1 cellular context compared by ENCODE assay signal in the genomic region with DNA sequence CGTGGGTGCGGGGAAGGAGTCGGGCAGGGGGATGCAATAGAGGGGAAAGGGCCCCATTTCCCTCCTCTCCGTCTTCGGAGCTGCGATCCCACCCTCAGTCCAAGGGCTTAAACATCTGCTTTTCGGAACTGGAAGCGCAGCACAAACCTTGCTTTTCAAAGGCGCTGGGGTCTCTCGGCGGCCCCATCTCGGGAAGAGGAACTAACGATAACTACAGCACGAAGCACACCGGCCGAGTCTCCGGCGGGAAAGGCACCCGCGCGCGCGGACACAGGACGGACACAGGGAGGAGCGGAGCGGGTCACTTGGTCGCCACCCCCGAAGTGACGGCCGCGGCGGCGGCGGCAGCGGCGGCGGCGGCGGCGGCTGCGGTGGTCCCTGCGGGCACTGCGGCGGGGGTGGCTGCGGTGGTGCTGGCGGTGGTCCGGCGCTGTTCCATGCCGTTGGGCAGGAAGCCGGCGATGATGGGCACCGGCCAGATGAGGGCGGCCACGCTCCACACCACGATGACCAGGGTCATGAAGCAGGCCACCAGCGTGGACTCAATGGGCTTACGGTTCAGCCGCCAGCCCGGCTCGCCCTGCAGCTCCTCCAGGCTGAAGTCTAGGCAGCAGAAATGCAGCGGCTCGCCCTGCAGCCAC.
TF ChIP-seq lines count a peak whose summit lies in the region.

No MANE protein-coding gene starts in this region.

TF ChIP-seq in K562, 482 proteins besides CTCF, POLR2A, EP300 and RAD21 (continued from another document and continues in another):
- TF ChIP-seq, protein P1, sequence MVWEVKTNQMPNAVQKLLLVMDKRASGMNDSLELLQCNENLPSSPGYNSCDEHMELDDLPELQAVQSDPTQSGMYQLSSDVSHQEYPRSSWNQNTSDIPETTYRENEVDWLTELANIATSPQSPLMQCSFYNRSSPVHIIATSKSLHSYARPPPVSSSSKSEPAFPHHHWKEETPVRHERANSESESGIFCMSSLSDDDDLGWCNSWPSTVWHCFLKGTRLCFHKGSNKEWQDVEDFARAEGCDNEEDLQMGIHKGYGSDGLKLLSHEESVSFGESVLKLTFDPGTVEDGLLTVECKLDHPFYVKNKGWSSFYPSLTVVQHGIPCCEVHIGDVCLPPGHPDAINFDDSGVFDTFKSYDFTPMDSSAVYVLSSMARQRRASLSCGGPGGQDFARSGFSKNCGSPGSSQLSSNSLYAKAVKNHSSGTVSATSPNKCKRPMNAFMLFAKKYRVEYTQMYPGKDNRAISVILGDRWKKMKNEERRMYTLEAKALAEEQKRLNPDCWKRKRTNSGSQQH (CRISPR knock-in tag; IDR thresholded peaks at IDR 0.05), result no peak
- TF ChIP-seq NBN (IDR thresholded peaks at IDR 0.05; ENCODE audit: low read depth), result no peak
- TF ChIP-seq USF1 (CRISPR knock-in tag; IDR thresholded peaks at IDR 0.05), result 0 out of 2 replicates have a peak, but pooled peaks have one; percentile 31
- TF ChIP-seq SPI1 (IDR thresholded peaks at IDR 0.05; ENCODE audit: borderline replicate concordance, low read depth, low read length), result no peak
- TF ChIP-seq NR2C1 (IDR thresholded peaks at IDR 0.05), result no peak
- TF ChIP-seq NR2C1 (tag; IDR thresholded peaks at IDR 0.05), result no peak
- TF ChIP-seq, protein P2, sequence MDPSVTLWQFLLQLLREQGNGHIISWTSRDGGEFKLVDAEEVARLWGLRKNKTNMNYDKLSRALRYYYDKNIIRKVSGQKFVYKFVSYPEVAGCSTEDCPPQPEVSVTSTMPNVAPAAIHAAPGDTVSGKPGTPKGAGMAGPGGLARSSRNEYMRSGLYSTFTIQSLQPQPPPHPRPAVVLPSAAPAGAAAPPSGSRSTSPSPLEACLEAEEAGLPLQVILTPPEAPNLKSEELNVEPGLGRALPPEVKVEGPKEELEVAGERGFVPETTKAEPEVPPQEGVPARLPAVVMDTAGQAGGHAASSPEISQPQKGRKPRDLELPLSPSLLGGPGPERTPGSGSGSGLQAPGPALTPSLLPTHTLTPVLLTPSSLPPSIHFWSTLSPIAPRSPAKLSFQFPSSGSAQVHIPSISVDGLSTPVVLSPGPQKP (CRISPR knock-in tag; IDR thresholded peaks at IDR 0.05), result no peak
- TF ChIP-seq NCOA1 (IDR thresholded peaks at IDR 0.05; ENCODE audit: low read depth), result no peak
- TF ChIP-seq L3MBTL2 (IDR thresholded peaks at IDR 0.05), result peak; percentile 90
- TF ChIP-seq, protein P3, sequence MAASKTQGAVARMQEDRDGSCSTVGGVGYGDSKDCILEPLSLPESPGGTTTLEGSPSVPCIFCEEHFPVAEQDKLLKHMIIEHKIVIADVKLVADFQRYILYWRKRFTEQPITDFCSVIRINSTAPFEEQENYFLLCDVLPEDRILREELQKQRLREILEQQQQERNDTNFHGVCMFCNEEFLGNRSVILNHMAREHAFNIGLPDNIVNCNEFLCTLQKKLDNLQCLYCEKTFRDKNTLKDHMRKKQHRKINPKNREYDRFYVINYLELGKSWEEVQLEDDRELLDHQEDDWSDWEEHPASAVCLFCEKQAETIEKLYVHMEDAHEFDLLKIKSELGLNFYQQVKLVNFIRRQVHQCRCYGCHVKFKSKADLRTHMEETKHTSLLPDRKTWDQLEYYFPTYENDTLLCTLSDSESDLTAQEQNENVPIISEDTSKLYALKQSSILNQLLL (CRISPR knock-in tag; IDR thresholded peaks at IDR 0.05; ENCODE audit: borderline replicate concordance), result no peak
- TF ChIP-seq, protein P4, sequence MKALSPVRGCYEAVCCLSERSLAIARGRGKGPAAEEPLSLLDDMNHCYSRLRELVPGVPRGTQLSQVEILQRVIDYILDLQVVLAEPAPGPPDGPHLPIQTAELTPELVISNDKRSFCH (CRISPR knock-in tag; IDR thresholded peaks at IDR 0.05), result no peak
- TF ChIP-seq, protein P4 (tag; IDR thresholded peaks at IDR 0.05), result peak; percentile 92
- no peak for TF ChIP-seq XRCC5 (IDR thresholded peaks at IDR 0.05; ENCODE audit: low read depth, low read length)
- TF ChIP-seq, protein P5, sequence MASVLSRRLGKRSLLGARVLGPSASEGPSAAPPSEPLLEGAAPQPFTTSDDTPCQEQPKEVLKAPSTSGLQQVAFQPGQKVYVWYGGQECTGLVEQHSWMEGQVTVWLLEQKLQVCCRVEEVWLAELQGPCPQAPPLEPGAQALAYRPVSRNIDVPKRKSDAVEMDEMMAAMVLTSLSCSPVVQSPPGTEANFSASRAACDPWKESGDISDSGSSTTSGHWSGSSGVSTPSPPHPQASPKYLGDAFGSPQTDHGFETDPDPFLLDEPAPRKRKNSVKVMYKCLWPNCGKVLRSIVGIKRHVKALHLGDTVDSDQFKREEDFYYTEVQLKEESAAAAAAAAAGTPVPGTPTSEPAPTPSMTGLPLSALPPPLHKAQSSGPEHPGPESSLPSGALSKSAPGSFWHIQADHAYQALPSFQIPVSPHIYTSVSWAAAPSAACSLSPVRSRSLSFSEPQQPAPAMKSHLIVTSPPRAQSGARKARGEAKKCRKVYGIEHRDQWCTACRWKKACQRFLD (CRISPR knock-in tag; IDR thresholded peaks at IDR 0.05), result no peak
- TF ChIP-seq, protein P6, sequence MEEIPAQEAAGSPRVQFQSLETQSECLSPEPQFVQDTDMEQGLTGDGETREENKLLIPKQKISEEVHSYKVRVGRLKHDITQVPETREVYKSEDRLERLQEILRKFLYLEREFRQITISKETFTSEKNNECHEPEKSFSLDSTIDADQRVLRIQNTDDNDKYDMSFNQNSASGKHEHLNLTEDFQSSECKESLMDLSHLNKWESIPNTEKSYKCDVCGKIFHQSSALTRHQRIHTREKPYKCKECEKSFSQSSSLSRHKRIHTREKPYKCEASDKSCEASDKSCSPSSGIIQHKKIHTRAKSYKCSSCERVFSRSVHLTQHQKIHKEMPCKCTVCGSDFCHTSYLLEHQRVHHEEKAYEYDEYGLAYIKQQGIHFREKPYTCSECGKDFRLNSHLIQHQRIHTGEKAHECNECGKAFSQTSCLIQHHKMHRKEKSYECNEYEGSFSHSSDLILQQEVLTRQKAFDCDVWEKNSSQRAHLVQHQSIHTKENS (CRISPR knock-in tag; IDR thresholded peaks at IDR 0.05), result no peak
- no peak for TF ChIP-seq SIN3A (IDR thresholded peaks at IDR 0.05; ENCODE audit: borderline replicate concordance in 2 of 2, control insufficient read depth in 1 of 2, low read depth in 2 of 2, low read length in 2 of 2)
- no peak for TF ChIP-seq ZNF280A (IDR thresholded peaks at IDR 0.05; ENCODE audit: low read depth, partially characterized antibody)
- no peak for TF ChIP-seq NFIX (CRISPR knock-in tag; IDR thresholded peaks at IDR 0.05; ENCODE audit: low read depth)
- TF ChIP-seq KHSRP (IDR thresholded peaks at IDR 0.05), result no peak
- no peak for TF ChIP-seq FOSL1 (tag; conservative IDR thresholded peaks at IDR 0.05)
- TF ChIP-seq XRCC4 (IDR thresholded peaks at IDR 0.05; ENCODE audit: extremely low read depth, insufficient read depth, insufficient read length), result no peak
- TF ChIP-seq NR4A1 (CRISPR knock-in tag; IDR thresholded peaks at IDR 0.05), result no peak
- peak; percentile 78; the same call in 1 of the 2 replicates for TF ChIP-seq NR4A1 (tag; IDR thresholded peaks at IDR 0.05)
- TF ChIP-seq STAT5B (CRISPR knock-in tag; IDR thresholded peaks at IDR 0.05), result no peak
- TF ChIP-seq ZBTB1 (CRISPR knock-in tag; IDR thresholded peaks at IDR 0.05; ENCODE audit: borderline replicate concordance, low read depth), result peak; percentile 100
- peak; percentile 8; the same call in 1 of the 2 replicates for TF ChIP-seq USF2 (CRISPR knock-in tag; IDR thresholded peaks at IDR 0.05)
- TF ChIP-seq ZNF717 (CRISPR knock-in tag; IDR thresholded peaks at IDR 0.05), result no peak
- TF ChIP-seq PCBP2 (IDR thresholded peaks at IDR 0.05; ENCODE audit: low read depth, low read length, poor library complexity, severe bottlenecking), result no peak
- peak; percentile 76; the same call in 1 of the 2 replicates for TF ChIP-seq MTA3 (IDR thresholded peaks at IDR 0.05; ENCODE audit: borderline replicate concordance)
- TF ChIP-seq ARNT (IDR thresholded peaks at IDR 0.05), result no peak
- no peak for TF ChIP-seq MED1 (CRISPR knock-in tag; IDR thresholded peaks at IDR 0.05; ENCODE audit: borderline replicate concordance)
- no peak for TF ChIP-seq ZNF174 (CRISPR knock-in tag; IDR thresholded peaks at IDR 0.05)
- TF ChIP-seq ARID4B (CRISPR knock-in tag; IDR thresholded peaks at IDR 0.05), result peak; percentile 76
- TF ChIP-seq PHF8 (IDR thresholded peaks at IDR 0.05; ENCODE audit: borderline replicate concordance, low read length), result peak; percentile 25; the same call in 1 of the 2 replicates
- TF ChIP-seq, protein P7, sequence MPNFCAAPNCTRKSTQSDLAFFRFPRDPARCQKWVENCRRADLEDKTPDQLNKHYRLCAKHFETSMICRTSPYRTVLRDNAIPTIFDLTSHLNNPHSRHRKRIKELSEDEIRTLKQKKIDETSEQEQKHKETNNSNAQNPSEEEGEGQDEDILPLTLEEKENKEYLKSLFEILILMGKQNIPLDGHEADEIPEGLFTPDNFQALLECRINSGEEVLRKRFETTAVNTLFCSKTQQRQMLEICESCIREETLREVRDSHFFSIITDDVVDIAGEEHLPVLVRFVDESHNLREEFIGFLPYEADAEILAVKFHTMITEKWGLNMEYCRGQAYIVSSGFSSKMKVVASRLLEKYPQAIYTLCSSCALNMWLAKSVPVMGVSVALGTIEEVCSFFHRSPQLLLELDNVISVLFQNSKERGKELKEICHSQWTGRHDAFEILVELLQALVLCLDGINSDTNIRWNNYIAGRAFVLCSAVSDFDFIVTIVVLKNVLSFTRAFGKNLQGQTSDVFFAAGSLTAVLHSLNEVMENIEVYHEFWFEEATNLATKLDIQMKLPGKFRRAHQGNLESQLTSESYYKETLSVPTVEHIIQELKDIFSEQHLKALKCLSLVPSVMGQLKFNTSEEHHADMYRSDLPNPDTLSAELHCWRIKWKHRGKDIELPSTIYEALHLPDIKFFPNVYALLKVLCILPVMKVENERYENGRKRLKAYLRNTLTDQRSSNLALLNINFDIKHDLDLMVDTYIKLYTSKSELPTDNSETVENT (CRISPR knock-in tag; IDR thresholded peaks at IDR 0.05), result peak; percentile 85
- no peak for TF ChIP-seq POU5F1 (IDR thresholded peaks at IDR 0.05; ENCODE audit: borderline replicate concordance, low read depth, low read length, partially characterized antibody)
- TF ChIP-seq ZNF175 (CRISPR knock-in tag; IDR thresholded peaks at IDR 0.05; ENCODE audit: low read depth), result no peak
- no peak for TF ChIP-seq NFYB (IDR thresholded peaks at IDR 0.05; ENCODE audit: extremely low read depth, insufficient read length)
- no peak for TF ChIP-seq PRPF4 (IDR thresholded peaks at IDR 0.05; ENCODE audit: insufficient read depth, low read depth, low read length, poor library complexity, severe bottlenecking)
- no peak for TF ChIP-seq ZNF274 (IDR thresholded peaks at IDR 0.05; ENCODE audit: borderline replicate concordance, low read depth, low read length)
- TF ChIP-seq HIVEP1 (CRISPR knock-in tag; IDR thresholded peaks at IDR 0.05), result no peak
